In the genomic region with DNA sequence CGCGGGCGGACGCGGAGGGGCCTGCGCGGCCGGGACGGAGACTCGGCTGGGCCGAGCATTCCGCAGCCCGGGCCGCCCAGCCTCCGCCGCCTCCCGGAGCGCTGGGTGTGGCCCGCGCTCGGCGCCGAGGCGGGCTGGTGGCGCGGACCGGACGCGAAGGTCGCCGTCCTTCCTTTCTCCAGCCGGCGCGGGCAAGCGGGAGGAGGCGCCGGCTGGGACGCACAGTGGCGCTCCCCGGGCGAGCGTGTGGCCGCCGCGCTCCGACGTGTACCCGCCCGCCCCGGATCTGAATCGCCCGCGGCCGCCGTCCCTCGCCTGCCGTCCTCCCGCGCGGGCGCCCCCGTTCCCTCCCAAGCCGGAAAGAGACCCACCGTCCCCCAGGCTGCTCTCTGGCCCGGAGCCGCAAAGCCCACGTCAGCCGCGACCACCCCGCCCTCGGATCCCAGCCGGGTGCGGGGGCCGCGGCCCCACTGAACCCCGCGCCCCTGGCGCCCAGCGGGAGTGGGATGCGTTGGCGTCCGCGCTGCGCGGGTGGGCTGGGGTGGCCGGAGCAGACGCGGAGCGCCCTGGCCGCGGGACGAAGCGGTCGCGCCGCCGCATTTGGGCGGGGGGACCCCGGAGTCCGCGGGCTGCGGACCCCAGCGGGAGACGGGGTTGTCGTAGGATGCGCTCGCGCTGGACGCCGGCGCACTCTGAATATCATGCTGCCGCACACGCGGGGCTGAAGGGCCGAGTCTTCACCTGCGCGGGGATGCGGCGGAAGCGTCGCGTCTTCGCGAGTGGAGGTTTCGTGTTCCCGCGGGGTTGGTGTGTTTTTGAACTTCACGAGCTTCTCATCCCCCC, we compare ENCODE assay signal across 8 cellular contexts. TPM values are rescaled to one million over a fixed set of nuclear protein-coding genes. Genes with fewer than 3 reads are reported as not detected.
A peak's percentile ranks its signal among the peaks of the same experiment; 100 is the strongest.
DNase-seq lines count a peak whose midpoint lies in the region; ATAC-seq and TF ChIP-seq lines count a peak whose summit lies in the region.

No MANE protein-coding gene starts in this region.

- H3K9me1 ChIP-seq in IMR-90 (ENCODE audit: insufficient read depth, low read length): peaks cover 11% of the 10 kb centered on the region

- peak overlapping the region; percentile 75 for H3K14ac ChIP-seq in IMR-90 (replicated peaks; ENCODE audit: low read depth, low read length)

- 0% methylated on average over 106 of the region's 128 CpGs; no CpG with 5 or more reads in 1 of the 2 experiments for WGBS in IMR-90 (ENCODE audit: extremely low coverage in 2 of 2, insufficient read length in 1 of 2), 2 experiments
- 0 to 1% methylated on average over 128 of the region's 128 CpGs for WGBS in ectodermal cell, 2 experiments
- WGBS in mesendoderm (ENCODE audit: extremely low coverage, insufficient coverage, low lambda C conversion rate): no CpG with 5 or more reads among the region's 128 CpGs

- H3K23ac ChIP-seq in IMR-90 (ENCODE audit: low read depth, low read length) (peak overlapping the region; percentile 95), mesendoderm (ENCODE audit: low read length) (peak overlapping the region; percentile 81)

- CTCF ChIA-PET in IMR-90 (lab: Yijun Ruan, JAX): no interaction called here

- H4K8ac ChIP-seq in IMR-90 (ENCODE audit: low read depth in 2 of 2, low read length in 2 of 2) (peak overlapping the region; percentile 13 to 59; a peak in 2 of 4 replicates), mesendoderm (ENCODE audit: low read depth, low read length) (peak overlapping the region; percentile 96)

- H3K56ac ChIP-seq in IMR-90 (ENCODE audit: extremely low read depth, insufficient read depth, low read length) (peak overlapping the region; percentile 64; the same call in 1 of the 2 replicates), mesendoderm (ENCODE audit: low read length) (peak overlapping the region; percentile 98)

- no peak for TF ChIP-seq CTCF in GM10266 (IDR thresholded peaks at IDR 0.05; ENCODE audit: control insufficient read depth, insufficient read depth, low read depth, missing control alignments)
- no peak for TF ChIP-seq CTCF in IMR-90 (conservative IDR thresholded peaks at IDR 0.05; ENCODE audit: low read depth, low read length)

- H2BK20ac ChIP-seq in IMR-90 (ENCODE audit: low read depth, low read length): no peak overlapping the region

- H2BK15ac ChIP-seq in IMR-90 (ENCODE audit: low read depth, low read length) (no peak overlapping the region), mesendoderm (replicated peaks; ENCODE audit: low read depth) (no peak overlapping the region)

- intact Hi-C loops in IMR-90 (cut with micrococcal nuclease): loop anchor here (1.0 to 5.0 kb wide), 7 partner anchors 54 to 322 kb away; no protein-coding TSS in a partner anchor

- H4K20me1 ChIP-seq in IMR-90 (ENCODE audit: insufficient read depth, low read length): peaks cover 28% of the 10 kb centered on the region

- ATAC-seq in GM21576 (IDR thresholded peaks at IDR 0.05; ENCODE audit: unreplicated experiment): peak; percentile 48
- ATAC-seq in IMR-90 (ENCODE audit: low read depth): peak; percentile 32

- H3K4ac ChIP-seq in IMR-90 (ENCODE audit: low read depth, low read length) (peak overlapping the region; percentile 83), mesendoderm (ENCODE audit: low read depth, low read length) (peak overlapping the region; percentile 96)

- H3K79me1 ChIP-seq in IMR-90 (ENCODE audit: low read depth in 1 of 2, low read length in 2 of 2) (peaks cover 0 to 28% of the 10 kb centered on the region in 2 experiments; a peak in 2 of 4 replicates), mesendoderm (ENCODE audit: low read length) (no peaks in the 10 kb centered on the region)

- H3K4me3 ChIP-seq in IMR-90 (ENCODE audit: insufficient read depth, low read depth, low read length) (peak overlapping the region; percentile 53), ectodermal cell (ENCODE audit: insufficient read depth, low read depth, low read length) (peak overlapping the region; percentile 54), mesendoderm (ENCODE audit: low read length) (peak overlapping the region; percentile 72), stomach smooth muscle (ENCODE audit: low read length in 2 of 2) (peak overlapping the region; percentile 68 to 83)

- H2BK120ac ChIP-seq in IMR-90 (ENCODE audit: low read depth, low read length): peak overlapping the region; percentile 35; the same call in 1 of the 2 replicates
- peak overlapping the region; percentile 73 for H2BK120ac ChIP-seq in mesendoderm (ENCODE audit: low read depth, low read length)

- dilution Hi-C loops in IMR-90 (cut with HindIII; ENCODE audit: low sequenced_read_pairs, unreplicated experiment): no loop called here

- H3K36me3 ChIP-seq in IMR-90 (ENCODE audit: control insufficient read depth, insufficient read depth, low read length): no peaks in the 10 kb centered on the region
- H3K36me3 ChIP-seq in ectodermal cell (ENCODE audit: control insufficient read depth, insufficient read depth, low read length): no peaks in the 10 kb centered on the region
- no peaks in the 10 kb centered on the region for H3K36me3 ChIP-seq in mesendoderm (ENCODE audit: control insufficient read depth, insufficient read depth, low read length)
- H3K36me3 ChIP-seq in stomach smooth muscle (ENCODE audit: control insufficient read depth in 2 of 2, insufficient read depth in 2 of 2, low read length in 2 of 2): no peaks in the 10 kb centered on the region

- no peaks in the 10 kb centered on the region for H3K9me3 ChIP-seq in IMR-90 (ENCODE audit: control insufficient read depth, insufficient read depth, low read length)
- H3K9me3 ChIP-seq in ectodermal cell (ENCODE audit: control insufficient read depth, low read length): no peaks in the 10 kb centered on the region
- H3K9me3 ChIP-seq in stomach smooth muscle (ENCODE audit: control insufficient read depth in 2 of 2, low read length in 2 of 2): no peaks in the 10 kb centered on the region

- H3K27ac ChIP-seq in IMR-90 (ENCODE audit: insufficient read depth, low read length): peak overlapping the region; percentile 87
- no peak overlapping the region for H3K27ac ChIP-seq in ectodermal cell (ENCODE audit: insufficient read depth, low read depth, low read length, poor library complexity, severe bottlenecking)
- peak overlapping the region; percentile 92 for H3K27ac ChIP-seq in mesendoderm (ENCODE audit: low read depth, low read length)
- peak overlapping the region; percentile 53 for H3K27ac ChIP-seq in stomach smooth muscle (ENCODE audit: low read length)

- H2AFZ ChIP-seq in IMR-90 (replicated peaks; ENCODE audit: low read length, poor library complexity): peak overlapping the region; percentile 89

- H3K4me1 ChIP-seq in IMR-90 (ENCODE audit: control insufficient read depth, insufficient read depth, low read length): peaks cover 18% of the 10 kb centered on the region; the same call in 1 of the 2 replicates
- peaks cover 11% of the 10 kb centered on the region for H3K4me1 ChIP-seq in ectodermal cell (ENCODE audit: control insufficient read depth, insufficient read depth, low read length)
- peaks cover 11% of the 10 kb centered on the region for H3K4me1 ChIP-seq in mesendoderm (ENCODE audit: control insufficient read depth, low read depth, low read length)
- H3K4me1 ChIP-seq in stomach smooth muscle (ENCODE audit: control insufficient read depth, insufficient read depth, low read length): peaks cover 18% of the 10 kb centered on the region

- TF ChIP-seq POLR2A in IMR-90 (IDR thresholded peaks at IDR 0.05; ENCODE audit: low read depth, low read length): no peak

- peak overlapping the region; percentile 99 for H3K4me2 ChIP-seq in IMR-90 (ENCODE audit: low read depth, low read length)
- H3K4me2 ChIP-seq in mesendoderm (ENCODE audit: low read length): peak overlapping the region; percentile 41

- no TSS peak for BruUV-seq in IMR-90 (replicated peaks; lab: Mats Ljungman, UMichigan)

- H2BK5ac ChIP-seq in IMR-90 (ENCODE audit: low read depth, low read length, poor library complexity, severe bottlenecking): peak overlapping the region; percentile 93
- H2BK5ac ChIP-seq in mesendoderm (ENCODE audit: low read length): peak overlapping the region; percentile 67

- H2AK5ac ChIP-seq in IMR-90 (ENCODE audit: low read depth, low read length) (peak overlapping the region; percentile 51), mesendoderm (ENCODE audit: low read length) (no peak overlapping the region)

- H4K5ac ChIP-seq in IMR-90 (ENCODE audit: low read depth, low read length) (peak overlapping the region; percentile 66), mesendoderm (ENCODE audit: low read length) (no peak overlapping the region)

- POLR2A ChIA-PET in IMR-90 (lab: Charles Lee; ENCODE audit: unreplicated experiment): no interaction called here

- peak; percentile 70 for DNase-seq in GM10266 (ENCODE audit: extremely low spot score)
- no peak for DNase-seq in IMR-90
- DNase-seq in activated CD4-positive, alpha-beta T cell treated with anti-CD3 and anti-CD28 coated beads for 48 hours: peak; percentile 42
- DNase-seq in mesendoderm: no peak
- DNase-seq in stimulated activated naive CD4-positive, alpha-beta T cell treated with Interleukin-2 at 50 U/mL for 16 hours (lab: John Stamatoyannopoulos, UW): no peak

- H3K27me3 ChIP-seq in IMR-90 (ENCODE audit: control insufficient read depth, insufficient read depth, low read length) (no peaks in the 10 kb centered on the region), ectodermal cell (ENCODE audit: control insufficient read depth, insufficient read depth, low read length, poor library complexity, severe bottlenecking) (peaks cover 27% of the 10 kb centered on the region), mesendoderm (ENCODE audit: insufficient read depth, low read length, poor library complexity) (no peaks in the 10 kb centered on the region), stomach smooth muscle (ENCODE audit: control insufficient read depth in 1 of 2, insufficient read depth in 2 of 2, low read length in 2 of 2) (no peaks in the 10 kb centered on the region)

- TF ChIP-seq RAD21 in IMR-90 (IDR thresholded peaks at IDR 0.05; ENCODE audit: low read length): no peak

- H2AK9ac ChIP-seq in IMR-90 (replicated peaks; ENCODE audit: low read depth, low read length, poor library complexity): peak overlapping the region; percentile 93

- in situ Hi-C loops in IMR-90 (cut with MboI; ENCODE audit: low sequenced_read_pairs): loop anchor here (10.0 kb wide), 1 partner anchor 322 kb away; no protein-coding TSS in a partner anchor

- H3K79me2 ChIP-seq in mesendoderm (ENCODE audit: control insufficient read depth, insufficient read depth, low read length): peaks cover 57% of the 10 kb centered on the region

- peak overlapping the region; percentile 70 for H3K18ac ChIP-seq in IMR-90 (ENCODE audit: low read depth, low read length)
- peak overlapping the region; percentile 99 for H3K18ac ChIP-seq in mesendoderm (ENCODE audit: low read length)

- peak overlapping the region; percentile 34; the same call in 1 of the 2 replicates for H4K91ac ChIP-seq in IMR-90 (ENCODE audit: insufficient read depth, low read depth, low read length)

- H3K9ac ChIP-seq in IMR-90 (ENCODE audit: low read depth, low read length) (peak overlapping the region; percentile 86), mesendoderm (ENCODE audit: low read length) (peak overlapping the region; percentile 95), stomach smooth muscle (ENCODE audit: low read length in 2 of 2) (peak overlapping the region; percentile 61 to 80)

RNA-seq across cellular contexts. Expression of gene SPATS2L, which starts 0.7 kb away (rescaled TPM):
- total RNA-seq in IMR-90 (2012; rRNA removed): 118 and 145 TPM in 2 replicates
- 155 and 175 TPM in 2 replicates for polyA plus RNA-seq in IMR-90 (2012; rRNA removed)
- 85.4 and 86.8 TPM in 2 replicates for polyA plus RNA-seq in IMR-90 (2012; cell fraction: cytosol; rRNA removed)
- polyA plus RNA-seq in IMR-90 (2012; cell fraction: nucleus; rRNA removed; ENCODE audit: low replicate concordance): 65.5 and 124 TPM in 2 replicates
- polyA plus RNA-seq in ectodermal cell (2013, experiment 1 of 4): 32.1 TPM
- polyA plus RNA-seq in ectodermal cell (2013, experiment 2 of 4): 38.7 TPM
- 26.7 TPM for polyA plus RNA-seq in ectodermal cell (2013, experiment 3 of 4)
- polyA plus RNA-seq in ectodermal cell (2013, experiment 4 of 4): 35.2 TPM
- polyA plus RNA-seq in mesendoderm (2013, experiment 1 of 2): 474 TPM
- polyA plus RNA-seq in mesendoderm (2013, experiment 2 of 2): 470 TPM

Comparison
In these comparisons a context has a peak if more than half of its experiments do, and no peak if none do; other contexts are left out.
1. DNase-seq: peak in GM10266 (single experiment) and activated CD4-positive, alpha-beta T cell treated with anti-CD3 and anti-CD28 coated beads for 48 hours (single experiment); none in IMR-90 (single experiment), mesendoderm (single experiment) and stimulated activated naive CD4-positive, alpha-beta T cell treated with Interleukin-2 at 50 U/mL for 16 hours (single experiment).
2. Peak in every context shown above with its lines, with median percentiles within 50 percentile points of each other: H3K4me3 ChIP-seq and H3K9ac ChIP-seq.